12 cellular contexts compared by ENCODE assay signal in the genomic region with DNA sequence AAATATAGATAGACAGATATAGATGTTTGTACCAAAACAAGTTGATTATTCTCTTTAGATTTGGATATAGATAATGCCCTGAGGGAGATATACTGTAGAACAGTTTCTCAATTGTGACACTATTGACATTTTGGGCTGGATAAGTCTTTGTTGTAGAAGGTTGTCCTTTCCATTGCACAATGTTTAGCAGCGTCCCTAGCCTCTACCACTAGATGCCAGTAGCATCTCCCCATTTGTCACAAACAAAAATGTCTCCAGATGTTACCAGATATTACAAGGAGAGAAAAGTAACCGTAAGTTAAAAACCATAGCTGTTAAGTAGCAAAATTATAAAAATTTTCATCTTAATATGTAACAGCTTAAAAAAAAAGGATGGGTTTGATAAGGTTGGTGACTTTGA.
DNase-seq lines count a peak whose midpoint lies in the region; ATAC-seq, FAIRE-seq and TF ChIP-seq lines count a peak whose summit lies in the region.
"Had no signal": no experiment of that assay in that cellular context is flagged by ENCODE, and none has a peak within 500 bp of the region (broad histone marks: within the 10 kb centered on the region; RNA-seq: fewer than 3 reads in every experiment).

No MANE protein-coding gene starts in this region.

- no peak for TF ChIP-seq POLR2A in GM12878 (IDR thresholded peaks at IDR 0.05; ENCODE audit: low read depth, low read length)

- RAD21 ChIA-PET in GM12878 (lab: Charles Lee; ENCODE audit: unreplicated experiment): interaction anchor here (1.1 to 2.2 kb wide), 2 partner anchors 72 to 74 kb away, joined by 3 to 11 read pairs; no protein-coding TSS in a partner anchor

- H2AFZ ChIP-seq in GM12878 (ENCODE audit: control insufficient read depth, low read depth, low read length): no peak overlapping the region

- CTCF ChIA-PET in GM12878 (lab: Yijun Ruan, JAX): interaction anchor here (0.6 to 2.8 kb wide), 5 partner anchors 9 to 244 kb away, joined by 3 to 12 read pairs (median 5); no protein-coding TSS in a partner anchor
- CTCF ChIA-PET in activated CD4-positive, alpha-beta memory T cell treated with anti-CD3 and anti-CD28 coated beads for 36 hours (lab: Charles Lee): no interaction called here

- no peaks in the 10 kb centered on the region for H4K20me1 ChIP-seq in GM12878 (ENCODE audit: control insufficient read depth, insufficient read depth)

- H3K9me3 ChIP-seq in GM12878 (replicated peaks; ENCODE audit: control insufficient read depth, insufficient read depth, low read length) (no peaks in the 10 kb centered on the region), lower lobe of right lung (no peaks in the 10 kb centered on the region)
- H3K9me3 ChIP-seq: tibial artery had no signal

- no peaks in the 10 kb centered on the region for H3K27me3 Mint-ChIP-seq in activated CD4-positive, alpha-beta memory T cell treated with anti-CD3 and anti-CD28 coated beads for 36 hours
- H3K27me3 Mint-ChIP-seq: naive B cell had no signal

- FAIRE-seq in GM12878 (lab: Jason Lieb, UNC): no peak

- H3K4me3 Mint-ChIP-seq in activated CD4-positive, alpha-beta memory T cell treated with anti-CD3 and anti-CD28 coated beads for 36 hours: no peak overlapping the region
- H3K4me3 Mint-ChIP-seq: naive B cell had no signal

- no peak overlapping the region for H3K4me2 ChIP-seq in GM12878 (ENCODE audit: control insufficient read depth, insufficient read depth)

- no TSS peak for BruUV-seq in GM12878 (replicated peaks; lab: Mats Ljungman, UMichigan)

- no peak for TF ChIP-seq EP300 in GM12878 (IDR thresholded peaks at IDR 0.05; ENCODE audit: borderline replicate concordance in 1 of 2, control insufficient read depth in 1 of 2, low read depth in 2 of 2, low read length in 2 of 2)

- TF ChIP-seq CTCF in C4-2B (conservative IDR thresholded peaks at IDR 0.05): peak; percentile 38
- peak in 2 of 3 experiments; percentile 18 to 34; a peak in 2 of 6 replicates for TF ChIP-seq CTCF in GM12878 (IDR thresholded peaks at IDR 0.05 in 2 of 3, conservative IDR thresholded peaks at IDR 0.05 in 1 of 3; ENCODE audit: control insufficient read depth in 2 of 3, extremely low read depth in 1 of 3, insufficient read depth in 1 of 3, low read depth in 3 of 3, low read length in 3 of 3)
- TF ChIP-seq CTCF in lower lobe of right lung (IDR thresholded peaks at IDR 0.05): peak; percentile 20

- no peak overlapping the region for H3K9ac ChIP-seq in GM12878 (ENCODE audit: control insufficient read depth, insufficient read depth, low read length)

- H3K79me2 ChIP-seq in GM12878 (ENCODE audit: control insufficient read depth, insufficient read depth, low read length): no peaks in the 10 kb centered on the region

- POLR2A ChIA-PET in GM12878 (lab: Charles Lee): no interaction called here
- POLR2A ChIA-PET in activated CD4-positive, alpha-beta memory T cell treated with anti-CD3 and anti-CD28 coated beads for 36 hours (lab: Charles Lee): no interaction called here

- no peak overlapping the region for H3K27ac Mint-ChIP-seq in activated CD4-positive, alpha-beta memory T cell treated with anti-CD3 and anti-CD28 coated beads for 36 hours
- H3K27ac Mint-ChIP-seq: naive B cell had no signal

- intact Hi-C loops in GM12878 (cut with micrococcal nuclease; ENCODE audit: unreplicated experiment) (loop anchor here (1.0 kb wide), 1 partner anchor 33 kb away; no protein-coding TSS in a partner anchor), lower lobe of right lung (cut with DNase I) (no loop called here)
- intact Hi-C loops in activated CD4-positive, alpha-beta memory T cell treated with anti-CD3 and anti-CD28 coated beads for 36 hours (cut with micrococcal nuclease): no loop called here

- H3K4me3 ChIP-seq in GM12878 (no peak overlapping the region), lower lobe of right lung (no peak overlapping the region)
- H3K4me3 ChIP-seq: tibial artery had no signal

- H3K36me3 ChIP-seq in GM12878 (ENCODE audit: control insufficient read depth in 2 of 2, insufficient read depth in 2 of 2, low read length in 1 of 2): no peaks in the 10 kb centered on the region
- no peaks in the 10 kb centered on the region for H3K36me3 ChIP-seq in lower lobe of right lung
- H3K36me3 ChIP-seq: tibial artery had no signal

- in situ Hi-C loops in GM12878 (cut with MboI): no loop called here

- H3K27me3 ChIP-seq in GM12878 (replicated peaks in 1 of 2; ENCODE audit: control insufficient read depth in 2 of 2, insufficient read depth in 2 of 2, low read length in 1 of 2) (no peaks in the 10 kb centered on the region), lower lobe of right lung (ENCODE audit: low read depth) (no peaks in the 10 kb centered on the region)
- H3K27me3 ChIP-seq: tibial artery had no signal

- ATAC-seq in GM12878: peak; percentile 46
- no peak for ATAC-seq in lower lobe of right lung
- no peak for ATAC-seq in GM21515 (IDR thresholded peaks at IDR 0.05; ENCODE audit: unreplicated experiment)
- no peak for ATAC-seq in GM18870 (IDR thresholded peaks at IDR 0.05; ENCODE audit: unreplicated experiment)

- H3K36me3 Mint-ChIP-seq in activated CD4-positive, alpha-beta memory T cell treated with anti-CD3 and anti-CD28 coated beads for 36 hours: no peaks in the 10 kb centered on the region
- H3K36me3 Mint-ChIP-seq: naive B cell had no signal

- peak; percentile 69 for DNase-seq in LHCN-M2 (ENCODE audit: low read depth)
- DNase-seq in GM12878 (ENCODE audit: low read depth, low spot score): no peak
- DNase-seq in lower lobe of right lung: no peak
- no peak for DNase-seq in activated CD4-positive, alpha-beta memory T cell treated with anti-CD3 and anti-CD28 coated beads for 36 hours
- DNase-seq in NCI-H1105 (lab: John Stamatoyannopoulos, UW): no peak
- DNase-seq: naive B cell, NCI-H345, tibial artery had no signal

- no peaks in the 10 kb centered on the region for H3K4me1 ChIP-seq in GM12878 (ENCODE audit: control insufficient read depth, insufficient read depth, low read length)
- no peaks in the 10 kb centered on the region for H3K4me1 ChIP-seq in lower lobe of right lung
- H3K4me1 ChIP-seq: tibial artery had no signal

- TF ChIP-seq RAD21 in GM12878 (IDR thresholded peaks at IDR 0.05; ENCODE audit: insufficient read depth, low read depth, low read length): no peak

- no peaks in the 10 kb centered on the region for H3K4me1 Mint-ChIP-seq in activated CD4-positive, alpha-beta memory T cell treated with anti-CD3 and anti-CD28 coated beads for 36 hours (ENCODE audit: low read depth)
- H3K4me1 Mint-ChIP-seq: naive B cell had no signal

- no peak overlapping the region for H3K27ac ChIP-seq in C4-2B
- H3K27ac ChIP-seq in GM12878 (ENCODE audit: control insufficient read depth, insufficient read depth): no peak overlapping the region
- no peak overlapping the region for H3K27ac ChIP-seq in lower lobe of right lung
- H3K27ac ChIP-seq: epithelial cell of prostate, tibial artery had no signal

- peaks cover 17% of the 10 kb centered on the region for H3K9me3 Mint-ChIP-seq in activated CD4-positive, alpha-beta memory T cell treated with anti-CD3 and anti-CD28 coated beads for 36 hours

- SMC1A ChIA-PET in GM12878 (lab: Charles Lee; ENCODE audit: uncharacterized antibody, unreplicated experiment): interaction anchor here (0.6 to 1.6 kb wide), 9 partner anchors 10 to 720 kb away, joined by 3 to 8 read pairs (median 3); no protein-coding TSS in a partner anchor

- WGBS in GM12878 (ENCODE audit: insufficient coverage, insufficient replicate concordance, low lambda C conversion rate, missing lambda C conversion rate): 0% methylated on average over 2 of the region's 2 CpGs

TF ChIP-seq in GM12878, 131 proteins besides CTCF, POLR2A, EP300 and RAD21:
- TF ChIP-seq SMAD5 (IDR thresholded peaks at IDR 0.05; ENCODE audit: low read depth): no peak
- TF ChIP-seq SUPT20H (IDR thresholded peaks at IDR 0.05; ENCODE audit: borderline replicate concordance, control insufficient read depth, low read depth, low read length): no peak
- no peak for TF ChIP-seq IKZF1 (conservative IDR thresholded peaks at IDR 0.05)
- TF ChIP-seq SIX5 (IDR thresholded peaks at IDR 0.05; ENCODE audit: low read depth, low read length, severe bottlenecking): no peak
